In the genomic region with DNA sequence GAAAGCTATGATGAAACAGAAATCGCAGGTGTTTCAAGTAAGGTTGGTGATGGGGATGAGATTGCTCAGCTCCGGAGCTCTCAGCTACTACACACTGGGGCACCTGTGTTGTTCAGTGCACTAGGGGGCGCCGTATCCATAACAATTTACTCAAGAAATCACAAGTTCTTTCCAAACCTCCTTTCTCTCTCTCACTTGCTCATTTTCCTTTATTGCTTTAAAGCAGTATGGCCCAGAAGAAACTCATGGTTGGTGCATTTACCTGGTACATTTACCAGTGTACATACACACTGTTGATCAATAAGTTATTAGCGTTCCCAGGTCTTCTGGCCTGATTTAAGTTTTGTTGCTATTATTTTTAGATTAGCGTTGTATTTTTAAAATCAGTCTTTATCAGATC, we compare ENCODE assay signal across 8 cellular contexts.
DNase-seq lines count a peak whose midpoint lies in the region; ATAC-seq and TF ChIP-seq lines count a peak whose summit lies in the region.

No MANE protein-coding gene starts in this region.

- no peak overlapping the region for H3K4me3 Mint-ChIP-seq in chondrocyte (ENCODE audit: unreplicated experiment)

- H3K9me3 Mint-ChIP-seq in chondrocyte (ENCODE audit: low read depth): no peaks in the 10 kb centered on the region

- DNase-seq in DMS79 treated with DMSO at 0.1 percent for 48 hours (lab: John Stamatoyannopoulos, UW) (peak; percentile 25), DMS79 (lab: John Stamatoyannopoulos, UW) (no peak), NCI-H510A (lab: John Stamatoyannopoulos, UW) (peak; percentile 18), chondrocyte (ENCODE audit: low spot score) (no peak), left kidney (ENCODE audit: low read depth, low spot score) (peak; percentile 85)
- peak; percentile 84 for DNase-seq in activated CD4-positive, alpha-beta T cell treated with anti-CD3 and anti-CD28 coated beads for 24 hours (ENCODE audit: low read depth in 2 of 2)
- DNase-seq in stimulated activated CD4-positive, alpha-beta T cell treated with anti-CD3 and anti-CD28 coated beads, TNF-alpha, amount 100 ng/mL, for 24 hours (ENCODE audit: low read depth in 3 of 3): peak; percentile 72 to 83 (median 81)

- H3K27me3 Mint-ChIP-seq in chondrocyte (ENCODE audit: low read depth): no peaks in the 10 kb centered on the region

- no peak overlapping the region for H3K27ac Mint-ChIP-seq in chondrocyte (ENCODE audit: unreplicated experiment)

- ATAC-seq in HG03159 (IDR thresholded peaks at IDR 0.05; ENCODE audit: unreplicated experiment): peak; percentile 59

- H3K36me3 Mint-ChIP-seq in chondrocyte (ENCODE audit: low read depth): no peaks in the 10 kb centered on the region

- peak; percentile 93 for TF ChIP-seq CTCF in chondrocyte (IDR thresholded peaks at IDR 0.05)

- peaks cover 52% of the 10 kb centered on the region for H3K4me1 Mint-ChIP-seq in chondrocyte (ENCODE audit: low read depth)

Comparison
In these comparisons a context has a peak if more than half of its experiments do, and no peak if none do; other contexts are left out.
1. DNase-seq: peak in DMS79 treated with DMSO at 0.1 percent for 48 hours (single experiment), NCI-H510A (single experiment), activated CD4-positive, alpha-beta T cell treated with anti-CD3 and anti-CD28 coated beads for 24 hours (2 of 2), left kidney (single experiment) and stimulated activated CD4-positive, alpha-beta T cell treated with anti-CD3 and anti-CD28 coated beads, TNF-alpha, amount 100 ng/mL, for 24 hours (3 of 3); none in DMS79 (single experiment) and chondrocyte (single experiment).